8 cellular contexts compared by ENCODE assay signal in genomic region chr22:17366830-17367229, GRCh38. TPM values are rescaled to one million over a fixed set of nuclear protein-coding genes. Genes with fewer than 3 reads are reported as not detected.
A peak's percentile ranks its signal among the peaks of the same experiment; 100 is the strongest.
DNase-seq lines count a peak whose midpoint lies in the region; ATAC-seq and TF ChIP-seq lines count a peak whose summit lies in the region.

No MANE protein-coding gene starts in this region.

- H3K36me3 Mint-ChIP-seq in activated T-helper 1 cell treated with anti-CD3 and anti-CD28 coated beads, Interleukin-12 subunit alpha, Interleukin-12 subunit beta, Interleukin-2, Interleukin-4 antibody, amounts not matched to agents 30 ng/mL and 10 ng/mL and 1 ng/mL, durations not matched to agents 14 hours and 24 hours and 36 hours (ENCODE audit: low read depth), result peaks cover 5% of the 10 kb centered on the region

- H3K27ac ChIP-seq in dorsolateral prefrontal cortex (peak overlapping the region in 15 of 59 donors; percentile 8 to 94 (median 38)), parathyroid adenoma (no peak overlapping the region)

- H3K36me3 ChIP-seq in GM06990 (ENCODE audit: control insufficient read depth, insufficient read depth, low read length), result no peaks in the 10 kb centered on the region
- no peaks in the 10 kb centered on the region for H3K36me3 ChIP-seq in parathyroid adenoma (ENCODE audit: control insufficient read depth, insufficient read depth, low read length)

- H3K4me3 Mint-ChIP-seq in activated T-helper 1 cell treated with anti-CD3 and anti-CD28 coated beads, Interleukin-12 subunit alpha, Interleukin-12 subunit beta, Interleukin-2, Interleukin-4 antibody, amounts not matched to agents 30 ng/mL and 10 ng/mL and 1 ng/mL, durations not matched to agents 14 hours and 24 hours and 36 hours, result no peak overlapping the region

- H3K27ac Mint-ChIP-seq in activated T-helper 1 cell treated with anti-CD3 and anti-CD28 coated beads, Interleukin-12 subunit alpha, Interleukin-12 subunit beta, Interleukin-2, Interleukin-4 antibody, amounts not matched to agents 30 ng/mL and 10 ng/mL and 1 ng/mL, durations not matched to agents 14 hours and 24 hours and 36 hours, result no peak overlapping the region

- no peaks in the 10 kb centered on the region for H3K9me3 ChIP-seq in parathyroid adenoma (ENCODE audit: control insufficient read depth, low read length)

- peaks cover 29% of the 10 kb centered on the region for H3K4me1 Mint-ChIP-seq in activated T-helper 1 cell treated with anti-CD3 and anti-CD28 coated beads, Interleukin-12 subunit alpha, Interleukin-12 subunit beta, Interleukin-2, Interleukin-4 antibody, amounts not matched to agents 30 ng/mL and 10 ng/mL and 1 ng/mL, durations not matched to agents 14 hours and 24 hours and 36 hours (ENCODE audit: low read depth)

- H3K27me3 ChIP-seq in GM06990 (replicated peaks; ENCODE audit: control insufficient read depth, insufficient read depth, low read length) (peaks cover 3% of the 10 kb centered on the region; the same call in 1 of the 2 replicates), dorsolateral prefrontal cortex (peaks cover 0 to 72% (median 18%) of the 10 kb centered on the region in 45 donors), parathyroid adenoma (ENCODE audit: control insufficient read depth, insufficient read depth, low read length) (no peaks in the 10 kb centered on the region)

- no peaks in the 10 kb centered on the region for H3K79me2 ChIP-seq in parathyroid adenoma

- TF ChIP-seq CTCF in GM06990 (IDR thresholded peaks at IDR 0.05; ENCODE audit: insufficient read depth, low read length, poor library complexity, severe bottlenecking), result peak; percentile 50
- TF ChIP-seq CTCF in dorsolateral prefrontal cortex (IDR thresholded peaks at IDR 0.05 in 54 of 56, conservative IDR thresholded peaks at IDR 0.05 in 2 of 56; ENCODE audit: low read depth in 1 of 56, partially characterized antibody in 56 of 56), result peak in 55 of 56 donors; percentile 24 to 79 (median 53)
- TF ChIP-seq CTCF in parathyroid adenoma (IDR thresholded peaks at IDR 0.05), result no peak

- H3K27me3 Mint-ChIP-seq in activated T-helper 1 cell treated with anti-CD3 and anti-CD28 coated beads, Interleukin-12 subunit alpha, Interleukin-12 subunit beta, Interleukin-2, Interleukin-4 antibody, amounts not matched to agents 30 ng/mL and 10 ng/mL and 1 ng/mL, durations not matched to agents 14 hours and 24 hours and 36 hours (ENCODE audit: insufficient read depth), result peaks cover 48% of the 10 kb centered on the region

- DNase-seq in GM06990 (ENCODE audit: extremely low read depth, insufficient read length) (peak; percentile 22), NCI-H82 (lab: John Stamatoyannopoulos, UW) (peak; percentile 80), dorsolateral prefrontal cortex (peak in 8 of 10 donors; percentile 25 to 69 (median 52)), cerebellar cortex (ENCODE audit: low spot score) (no peak)
- no peak for DNase-seq in activated T-helper 1 cell treated with anti-CD3 and anti-CD28 coated beads, Interleukin-12 subunit alpha, Interleukin-12 subunit beta, Interleukin-2, Interleukin-4 antibody, amounts not matched to agents 30 ng/mL and 10 ng/mL and 1 ng/mL, durations not matched to agents 14 hours and 24 hours and 36 hours (ENCODE audit: low spot score)

- no peak overlapping the region for H3K9ac ChIP-seq in parathyroid adenoma

- H2AFZ ChIP-seq in parathyroid adenoma, result peak overlapping the region; percentile 58

- intact Hi-C loops in dorsolateral prefrontal cortex (cut with DNase I), result loop anchor here (1.0 to 10.0 kb wide), 5 partner anchors 70 to 195 kb away; no protein-coding TSS in a partner anchor
- intact Hi-C loops in activated T-helper 1 cell treated with anti-CD3 and anti-CD28 coated beads, Interleukin-12 subunit alpha, Interleukin-12 subunit beta, Interleukin-2, Interleukin-4 antibody, amounts not matched to agents 30 ng/mL and 10 ng/mL and 1 ng/mL, durations not matched to agents 14 hours and 24 hours and 36 hours (cut with micrococcal nuclease), result loop anchor here (5.0 kb wide), 2 partner anchors 150 to 405 kb away; partner anchors contain the start of genes ADA2 and BID

- H3K4me3 ChIP-seq in GM06990 (replicated peaks; ENCODE audit: low read depth, low read length) (no peak overlapping the region), dorsolateral prefrontal cortex (peak overlapping the region in 10 of 59 donors; percentile 5 to 38 (median 24)), parathyroid adenoma (ENCODE audit: low read depth, low read length) (no peak overlapping the region)

- ATAC-seq in HG03460 (IDR thresholded peaks at IDR 0.05; ENCODE audit: unreplicated experiment) (no peak), GM19467 (IDR thresholded peaks at IDR 0.05; ENCODE audit: unreplicated experiment) (no peak)

- no peaks in the 10 kb centered on the region for H3K9me3 Mint-ChIP-seq in activated T-helper 1 cell treated with anti-CD3 and anti-CD28 coated beads, Interleukin-12 subunit alpha, Interleukin-12 subunit beta, Interleukin-2, Interleukin-4 antibody, amounts not matched to agents 30 ng/mL and 10 ng/mL and 1 ng/mL, durations not matched to agents 14 hours and 24 hours and 36 hours

- H3K4me2 ChIP-seq in parathyroid adenoma (ENCODE audit: low read length), result no peak overlapping the region

- H3K4me1 ChIP-seq in parathyroid adenoma, result no peaks in the 10 kb centered on the region

RNA-seq across cellular contexts. Expression of gene CECR2, which starts 2.4 kb away (rescaled TPM):
- 10 to 100 TPM in 80 of 120 experiments, 1 to 10 TPM in 40; 4.0 to 41.7 (median 12.6) TPM for total RNA-seq in dorsolateral prefrontal cortex
- total RNA-seq in activated T-helper 1 cell treated with anti-CD3 and anti-CD28 coated beads, Interleukin-12 subunit alpha, Interleukin-12 subunit beta, Interleukin-2, Interleukin-4 antibody, amounts not matched to agents 30 ng/mL and 10 ng/mL and 1 ng/mL, durations not matched to agents 14 hours and 24 hours and 36 hours, result 0.05 and 0.18 TPM in 2 replicates

Comparison
In these comparisons a context has a peak if more than half of its experiments do, and no peak if none do; other contexts are left out.
1. DNase-seq: peak in GM06990 (single experiment), NCI-H82 (single experiment) and dorsolateral prefrontal cortex (8 of 10); none in cerebellar cortex (single experiment) and activated T-helper 1 cell treated with anti-CD3 and anti-CD28 coated beads, Interleukin-12 subunit alpha, Interleukin-12 subunit beta, Interleukin-2, Interleukin-4 antibody, amounts not matched to agents 30 ng/mL and 10 ng/mL and 1 ng/mL, durations not matched to agents 14 hours and 24 hours and 36 hours (single experiment).